29 cellular contexts compared by ENCODE assay signal in the genomic region with DNA sequence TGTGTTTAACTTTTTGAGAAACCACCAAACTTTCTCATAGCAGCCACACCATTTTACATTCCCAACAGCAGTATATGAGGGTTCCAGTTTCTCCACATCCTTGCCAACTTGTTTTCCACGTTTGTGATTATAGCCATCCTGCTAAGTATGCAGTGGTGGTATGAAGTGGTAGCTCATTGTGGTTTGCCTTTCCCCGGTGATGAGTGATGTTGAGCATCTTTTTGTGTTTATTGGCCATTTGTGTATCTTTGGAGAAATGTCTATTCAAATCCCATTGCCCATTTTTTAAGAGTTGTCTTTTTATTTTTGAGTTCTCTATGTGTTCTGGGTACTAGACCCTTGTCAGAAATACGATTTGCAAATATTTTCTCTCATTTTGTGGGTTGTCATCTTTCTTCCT.
"Had no signal": no experiment of that assay in that cellular context is flagged by ENCODE, and none has a peak within 500 bp of the region (broad histone marks: within the 10 kb centered on the region; RNA-seq: fewer than 3 reads in every experiment).

No MANE protein-coding gene starts in this region.

- H2AFZ ChIP-seq: hepatocyte, neural progenitor cell had no signal

- H3K4me2 ChIP-seq: hepatocyte, neural progenitor cell had no signal

- H3K27me3 Mint-ChIP-seq: activated naive CD4-positive, alpha-beta T cell treated with anti-CD3 and anti-CD28 coated beads, Interleukin-2, amount 50 U/mL, for 24 hours; effector memory CD8-positive, alpha-beta T cell; memory B cell; naive thymus-derived CD8-positive, alpha-beta T cell had no signal

- H3K27me3 ChIP-seq: brain microvascular endothelial cell, gastroesophageal sphincter, hepatocyte, neural progenitor cell, right atrium auricular region, spleen, testis, transverse colon had no signal

- H3K9me3 Mint-ChIP-seq: activated naive CD4-positive, alpha-beta T cell treated with anti-CD3 and anti-CD28 coated beads, Interleukin-2, amount 50 U/mL, for 24 hours; activated T-cell treated with anti-CD3 and anti-CD28 coated beads, Interleukin-2, amount 50 U/mL, for 4 hours; activated T-helper 2 cell treated with anti-CD3 and anti-CD28 coated beads, Interferon-gamma antibody, Interleukin-2, Interleukin-4, amounts not matched to agents 10 μg/mL and 5 μg/mL and 100 μg/mL, durations not matched to agents 14 hours and 24 hours and 36 hours; effector memory CD8-positive, alpha-beta T cell; memory B cell; naive thymus-derived CD8-positive, alpha-beta T cell; neural progenitor cell had no signal

- H3K4me3 Mint-ChIP-seq: activated naive CD4-positive, alpha-beta T cell treated with anti-CD3 and anti-CD28 coated beads, Interleukin-2, amount 50 U/mL, for 24 hours; activated T-cell treated with anti-CD3 and anti-CD28 coated beads, Interleukin-2, amount 50 U/mL, for 4 hours; effector memory CD8-positive, alpha-beta T cell; memory B cell; naive thymus-derived CD8-positive, alpha-beta T cell; neural progenitor cell had no signal

- H3K4me1 ChIP-seq: gastroesophageal sphincter, neural progenitor cell, right atrium auricular region, testis, transverse colon had no signal

- DNase-seq: activated CD4-positive, alpha-beta T cell treated with anti-CD3 and anti-CD28 coated beads for 4 hours; activated CD4-positive, alpha-beta T cell treated with anti-CD3 and anti-CD28 coated beads, Interleukin-2, amount 50 U/mL, for 48 hours; activated CD8-positive, alpha-beta memory T cell treated with anti-CD3 and anti-CD28 coated beads for 24 hours; activated CD8-positive, alpha-beta memory T cell treated with anti-CD3 and anti-CD28 coated beads, Interleukin-2, amount 50 U/mL, for 4 hours; activated T-cell treated with anti-CD3 and anti-CD28 coated beads, Interleukin-2, amount 50 U/mL, for 4 hours; aorta; brain microvascular endothelial cell; caudate nucleus; cortex of kidney; effector memory CD8-positive, alpha-beta T cell; erythroblast; left cardiac atrium; naive thymus-derived CD8-positive, alpha-beta T cell; occipital lobe; spleen; stimulated activated CD4-positive, alpha-beta T cell treated with anti-CD3 and anti-CD28 coated beads, Interleukin-2, amount 100 ng/mL, for 48 hours; stimulated activated naive CD8-positive, alpha-beta T cell treated with anti-CD3 and anti-CD28 coated beads, Interleukin-15, Interleukin-2, amounts not matched to agents 100 U/mL and 50 U/mL, for 24 hours; T-helper 1 cell; T-helper 9 cell; testis; transverse colon had no signal

- H3K4me1 Mint-ChIP-seq: memory B cell, neural progenitor cell had no signal

- H3K27ac ChIP-seq: brain microvascular endothelial cell, gastroesophageal sphincter, hepatocyte, neural progenitor cell, right atrium auricular region, spleen, testis, transverse colon, VCaP had no signal

- H3K9me3 ChIP-seq: gastroesophageal sphincter, right atrium auricular region, spleen, testis, transverse colon had no signal

- ATAC-seq: activated T-cell treated with anti-CD3 and anti-CD28 coated beads, Interleukin-2, amount 50 U/mL, for 4 hours; effector memory CD8-positive, alpha-beta T cell; gastroesophageal sphincter; left cardiac atrium; naive thymus-derived CD8-positive, alpha-beta T cell; stimulated activated naive CD8-positive, alpha-beta T cell treated with anti-CD3 and anti-CD28 coated beads, Interleukin-15, Interleukin-2, amounts not matched to agents 100 U/mL and 50 U/mL, for 24 hours had no signal

- H3K27ac Mint-ChIP-seq: activated naive CD4-positive, alpha-beta T cell treated with anti-CD3 and anti-CD28 coated beads, Interleukin-2, amount 50 U/mL, for 24 hours; activated T-helper 2 cell treated with anti-CD3 and anti-CD28 coated beads, Interferon-gamma antibody, Interleukin-2, Interleukin-4, amounts not matched to agents 10 μg/mL and 5 μg/mL and 100 μg/mL, durations not matched to agents 14 hours and 24 hours and 36 hours; memory B cell; neural progenitor cell had no signal

- H3K4me3 ChIP-seq: gastroesophageal sphincter, hepatocyte, neural progenitor cell, right atrium auricular region, spleen, testis, transverse colon had no signal

- H3K9ac ChIP-seq: neural progenitor cell had no signal
